Comparison of ENCODE assay signal across 26 cellular contexts in the genomic region with DNA sequence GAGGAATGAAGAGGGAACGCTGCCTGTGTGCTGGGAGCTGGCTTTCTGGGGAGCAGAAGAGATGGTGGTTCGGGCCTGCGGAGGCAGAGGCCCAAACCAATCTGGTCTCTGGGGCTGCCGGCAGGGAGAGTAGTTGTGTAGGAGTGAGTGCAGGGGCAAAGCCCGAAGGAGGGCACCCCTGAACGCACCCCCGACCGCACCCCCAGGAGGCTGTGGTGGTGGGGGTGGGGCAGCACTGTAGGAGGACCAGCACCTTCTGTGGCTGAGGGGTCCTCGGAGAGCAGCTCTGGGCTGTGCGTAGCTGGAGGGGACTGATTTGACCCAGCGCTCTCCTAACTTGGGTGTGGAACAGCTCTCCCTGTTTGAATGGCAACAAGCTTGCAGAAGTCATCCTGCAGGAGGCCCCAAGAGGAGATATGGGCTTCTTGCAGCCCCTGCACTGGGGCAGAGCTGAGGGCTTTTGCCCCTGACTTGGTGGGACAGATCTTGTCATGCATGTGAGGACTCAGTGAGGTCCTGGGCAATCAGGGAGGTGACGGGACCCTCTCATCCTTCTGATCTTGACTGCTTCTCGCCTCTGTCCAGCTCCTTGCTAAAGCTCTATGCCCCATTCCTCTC. TPM values are rescaled to one million over a fixed set of nuclear protein-coding genes. Genes with fewer than 3 reads are reported as not detected.
"Had no signal": no experiment of that assay in that cellular context is flagged by ENCODE, and none has a peak within 500 bp of the region (broad histone marks: within the 10 kb centered on the region; RNA-seq: fewer than 3 reads in every experiment).

No MANE protein-coding gene starts in this region.

- H3K9me3 Mint-ChIP-seq: activated naive CD8-positive, alpha-beta T cell treated with anti-CD3 and anti-CD28 coated beads, Interleukin-2, amount 50 U/mL, for 24 hours; activated T-cell treated with anti-CD3 and anti-CD28 coated beads, Interleukin-2, amount 50 U/mL, for 72 hours; nephron; T-cell; T-helper 2 cell treated with Interferon-gamma antibody and Interleukin-4, amounts not matched to agents 5 μg/mL and 100 μg/mL, for 36 hours had no signal

- ATAC-seq: activated CD4-positive, alpha-beta T cell treated with anti-CD3 and anti-CD28 coated beads for 36 hours; activated naive CD8-positive, alpha-beta T cell treated with anti-CD3 and anti-CD28 coated beads, Interleukin-2, amount 50 U/mL, for 24 hours; activated T-cell treated with anti-CD3 and anti-CD28 coated beads, Interleukin-2, amount 50 U/mL, for 72 hours; foreskin keratinocyte; T-cell had no signal

- H3K4me3 ChIP-seq: cardiac muscle cell, hepatocyte, upper lobe of left lung had no signal

- H3K4me1 Mint-ChIP-seq: activated CD4-positive, alpha-beta T cell treated with anti-CD3 and anti-CD28 coated beads for 36 hours; activated naive CD8-positive, alpha-beta T cell treated with anti-CD3 and anti-CD28 coated beads, Interleukin-2, amount 50 U/mL, for 24 hours; nephron; T-cell had no signal

- H3K27ac ChIP-seq: cardiac muscle cell, foreskin keratinocyte, hepatocyte, parathyroid adenoma, upper lobe of left lung, WERI-Rb-1 had no signal

- H3K4me3 Mint-ChIP-seq: activated CD4-positive, alpha-beta T cell treated with anti-CD3 and anti-CD28 coated beads for 36 hours; activated naive CD8-positive, alpha-beta T cell treated with anti-CD3 and anti-CD28 coated beads, Interleukin-2, amount 50 U/mL, for 24 hours; activated T-cell treated with anti-CD3 and anti-CD28 coated beads, Interleukin-2, amount 50 U/mL, for 72 hours; nephron; T-cell; T-helper 2 cell treated with Interferon-gamma antibody and Interleukin-4, amounts not matched to agents 5 μg/mL and 100 μg/mL, for 36 hours had no signal

- H3K36me3 ChIP-seq: cardiac muscle cell, upper lobe of left lung, WERI-Rb-1 had no signal

- H3K27me3 ChIP-seq: cardiac muscle cell, hepatocyte, upper lobe of left lung had no signal

- DNase-seq: activated CD4-positive, alpha-beta T cell treated with anti-CD3 and anti-CD28 coated beads for 36 hours; activated CD4-positive, alpha-beta T cell treated with anti-CD3 and anti-CD28 coated beads, Interleukin-2, amount 50 U/mL, for 48 hours; activated CD8-positive, alpha-beta memory T cell treated with anti-CD3 and anti-CD28 coated beads, Interleukin-2, amount 50 U/mL, for 48 hours; activated effector memory CD4-positive, alpha-beta T cell treated with Interleukin-2 at 50 U/mL for 16 hours; activated naive CD4-positive, alpha-beta T cell treated with anti-CD3 and anti-CD28 coated beads, Interleukin-2, amount 50 U/mL, for 16 hours; activated naive CD8-positive, alpha-beta T cell treated with anti-CD3 and anti-CD28 coated beads, Interleukin-2, amount 50 U/mL, for 24 hours; activated T-cell treated with anti-CD3 and anti-CD28 coated beads, Interleukin-2, amount 50 U/mL, for 72 hours; dermis blood vessel endothelial cell; effector CD8-positive, alpha-beta T cell; foreskin keratinocyte; left ventricle myocardium superior; midbrain; stimulated activated CD4-positive, alpha-beta T cell treated with anti-CD3 and anti-CD28 coated beads, Interleukin-4, amount 100 ng/mL, for 1 hour; stimulated activated naive CD4-positive, alpha-beta T cell; T-cell; upper lobe of left lung; WERI-Rb-1 had no signal

- H3K27ac Mint-ChIP-seq: activated CD4-positive, alpha-beta T cell treated with anti-CD3 and anti-CD28 coated beads for 36 hours; activated naive CD8-positive, alpha-beta T cell treated with anti-CD3 and anti-CD28 coated beads, Interleukin-2, amount 50 U/mL, for 24 hours; activated T-cell treated with anti-CD3 and anti-CD28 coated beads, Interleukin-2, amount 50 U/mL, for 72 hours; nephron; T-cell; T-helper 2 cell treated with Interferon-gamma antibody and Interleukin-4, amounts not matched to agents 5 μg/mL and 100 μg/mL, for 36 hours had no signal

- H3K9me3 ChIP-seq: upper lobe of left lung had no signal

- FAIRE-seq: TTC549 had no signal

- H3K4me1 ChIP-seq: foreskin keratinocyte had no signal

- H3K36me3 Mint-ChIP-seq: T-cell had no signal

RNA-seq across cellular contexts. Expression of gene GOLGA6C, which starts 30.4 kb away (rescaled TPM):
- total RNA-seq: activated CD4-positive, alpha-beta T cell treated with anti-CD3 and anti-CD28 coated beads for 36 hours; activated CD8-positive, alpha-beta memory T cell treated with anti-CD3 and anti-CD28 coated beads for 36 hours; dermis blood vessel endothelial cell; foreskin keratinocyte; glomerular endothelial cell; hepatocyte; left ventricle myocardium superior; renal cortical epithelial cell; T-cell; upper lobe of left lung had no signal

RNA-seq across cellular contexts. Expression of gene GOLGA6D, which starts 54.9 kb away (rescaled TPM):
- total RNA-seq: activated CD4-positive, alpha-beta T cell treated with anti-CD3 and anti-CD28 coated beads for 36 hours; activated CD8-positive, alpha-beta memory T cell treated with anti-CD3 and anti-CD28 coated beads for 36 hours; dermis blood vessel endothelial cell; foreskin keratinocyte; glomerular endothelial cell; hepatocyte; left ventricle myocardium superior; renal cortical epithelial cell had no signal
